ENCODE assay signal across 1 cellular context in genomic region chr9:15079989-15080388, GRCh38.
TF ChIP-seq lines count a peak whose summit lies in the region.

No MANE protein-coding gene starts in this region.

TF ChIP-seq in HepG2, 621 proteins besides CTCF, POLR2A, EP300 and RAD21 (continued from another document and continues in another):
- TF ChIP-seq RFXAP (CRISPR knock-in tag; IDR thresholded peaks at IDR 0.05; ENCODE audit: borderline replicate concordance) (0 out of 2 replicates have a peak, but pooled peaks have one; percentile 28), HOXA5 (CRISPR knock-in tag; IDR thresholded peaks at IDR 0.05) (no peak; the same call in 1 of the 2 replicates), ZEB1 (IDR thresholded peaks at IDR 0.05; ENCODE audit: insufficient replicate concordance, low read depth) (peak; percentile 50), CEBPG (CRISPR knock-in tag; IDR thresholded peaks at IDR 0.05) (peak; percentile 94), IKZF5 (CRISPR knock-in tag; IDR thresholded peaks at IDR 0.05) (peak; percentile 80; the same call in 1 of the 2 replicates), MXD3 (CRISPR knock-in tag; IDR thresholded peaks at IDR 0.05) (no peak), RERE (CRISPR knock-in tag; IDR thresholded peaks at IDR 0.05; ENCODE audit: low read depth) (peak; percentile 46; the same call in 1 of the 2 replicates), TFAP4 (IDR thresholded peaks at IDR 0.05; ENCODE audit: borderline replicate concordance, low read depth) (peak; percentile 42; the same call in 1 of the 2 replicates), PITX1 (CRISPR knock-in tag; IDR thresholded peaks at IDR 0.05) (peak; percentile 81; the same call in 1 of the 2 replicates), ZNF136 (CRISPR knock-in tag; IDR thresholded peaks at IDR 0.05; ENCODE audit: low read depth) (no peak), FOXA3 (CRISPR knock-in tag; IDR thresholded peaks at IDR 0.05) (peak; percentile 94), NCOA2 (CRISPR knock-in tag; IDR thresholded peaks at IDR 0.05) (peak; percentile 99), KMT2A (CRISPR knock-in tag; IDR thresholded peaks at IDR 0.05) (0 out of 2 replicates have a peak, but pooled peaks have one; percentile 45), ZNF878 (CRISPR knock-in tag; IDR thresholded peaks at IDR 0.05) (0 out of 2 replicates have a peak, but pooled peaks have one; percentile 31), ZNF207 (IDR thresholded peaks at IDR 0.05; ENCODE audit: borderline replicate concordance) (no peak), DPF2 (CRISPR knock-in tag; IDR thresholded peaks at IDR 0.05; ENCODE audit: borderline replicate concordance, low read depth) (peak; percentile 44; the same call in 1 of the 2 replicates), ZNF609 (CRISPR knock-in tag; IDR thresholded peaks at IDR 0.05; ENCODE audit: borderline replicate concordance) (no peak), ZNF292 (CRISPR knock-in tag; IDR thresholded peaks at IDR 0.05; ENCODE audit: borderline replicate concordance, low read depth) (peak; percentile 81; the same call in 1 of the 2 replicates), HNF1A (IDR thresholded peaks at IDR 0.05; ENCODE audit: low read depth) (peak; percentile 46; the same call in 1 of the 2 replicates), HNF1A (CRISPR knock-in tag; IDR thresholded peaks at IDR 0.05; ENCODE audit: borderline replicate concordance) (peak; percentile 65; the same call in 1 of the 2 replicates), ZNF362 (CRISPR knock-in tag; IDR thresholded peaks at IDR 0.05; ENCODE audit: borderline replicate concordance) (no peak), NFE2L1 (CRISPR knock-in tag; IDR thresholded peaks at IDR 0.05; ENCODE audit: borderline replicate concordance) (no peak), TCF7 (IDR thresholded peaks at IDR 0.05; ENCODE audit: low read depth) (peak; percentile 75), POLR2AphosphoS5 (IDR thresholded peaks at IDR 0.05; ENCODE audit: low read depth, low read length) (no peak), CBX1 (IDR thresholded peaks at IDR 0.05; ENCODE audit: low read depth) (peak; percentile 44), ZBTB25 (CRISPR knock-in tag; IDR thresholded peaks at IDR 0.05) (peak; percentile 70), MAZ (IDR thresholded peaks at IDR 0.05; ENCODE audit: borderline replicate concordance, low read depth, low read length) (no peak), MAZ (CRISPR knock-in tag; IDR thresholded peaks at IDR 0.05; ENCODE audit: low read depth) (peak; percentile 70; the same call in 1 of the 2 replicates), ZNF431 (CRISPR knock-in tag; IDR thresholded peaks at IDR 0.05; ENCODE audit: borderline replicate concordance, low read depth) (no peak), ZNF503 (CRISPR knock-in tag; IDR thresholded peaks at IDR 0.05) (peak; percentile 72; the same call in 1 of the 2 replicates), ATF4 (CRISPR knock-in tag; IDR thresholded peaks at IDR 0.05) (peak in 1 of 2 experiments; percentile 75; a peak in 2 of 4 replicates), SKI (IDR thresholded peaks at IDR 0.05; ENCODE audit: partially characterized antibody) (peak; percentile 47)
